Comparison of ENCODE assay signal across 19 cellular contexts in genomic region chr15:65982941-65983340, GRCh38.
DNase-seq lines count a peak whose midpoint lies in the region; ATAC-seq, FAIRE-seq and TF ChIP-seq lines count a peak whose summit lies in the region.
"Had no signal": no experiment of that assay in that cellular context is flagged by ENCODE, and none has a peak within 500 bp of the region (broad histone marks: within the 10 kb centered on the region; RNA-seq: fewer than 3 reads in every experiment).

No MANE protein-coding gene starts in this region.

- ATAC-seq in activated CD8-positive, alpha-beta T cell treated with anti-CD3 and anti-CD28 coated beads for 36 hours, result no peak
- no peak for ATAC-seq in activated CD8-positive, alpha-beta T cell treated with anti-CD3 and anti-CD28 coated beads, Interleukin-2, amount 10 ng/mL, durations not matched to agents 7 days and 5 days
- ATAC-seq in GM19023 (IDR thresholded peaks at IDR 0.05; ENCODE audit: unreplicated experiment) (no peak), HG02588 (IDR thresholded peaks at IDR 0.05; ENCODE audit: unreplicated experiment) (no peak)
- ATAC-seq: body of pancreas, Right ventricle myocardium inferior had no signal

- no peak overlapping the region for H3K4me3 ChIP-seq in endothelial cell of umbilical vein (replicated peaks in 1 of 3; ENCODE audit: insufficient read depth in 1 of 3, low read depth in 1 of 3, low read length in 3 of 3)
- no peak overlapping the region for H3K4me3 ChIP-seq in adrenal gland
- H3K4me3 ChIP-seq: body of pancreas, uterus had no signal

- H3K27me3 ChIP-seq in endothelial cell of umbilical vein (ENCODE audit: control insufficient read depth in 2 of 2, insufficient read depth in 2 of 2, low read length in 2 of 2) (peaks cover 25 to 38% of the 10 kb centered on the region in 2 experiments), adrenal gland (peaks cover 8% of the 10 kb centered on the region)
- H3K27me3 ChIP-seq: body of pancreas had no signal

- no peaks in the 10 kb centered on the region for H3K79me2 ChIP-seq in endothelial cell of umbilical vein (ENCODE audit: control insufficient read depth, insufficient read depth, low read length)

- TF ChIP-seq CTCF in activated CD8-positive, alpha-beta T cell treated with anti-CD3 and anti-CD28 coated beads for 36 hours (IDR thresholded peaks at IDR 0.05), result no peak
- no peak for TF ChIP-seq CTCF in endothelial cell of umbilical vein (IDR thresholded peaks at IDR 0.05; ENCODE audit: extremely low read depth in 1 of 2, insufficient read depth in 1 of 2, low read depth in 1 of 2, low read length in 2 of 2)
- TF ChIP-seq CTCF in adrenal gland (IDR thresholded peaks at IDR 0.05), result no peak

- H3K9me3 Mint-ChIP-seq in activated CD8-positive, alpha-beta T cell treated with anti-CD3 and anti-CD28 coated beads for 36 hours, result no peaks in the 10 kb centered on the region
- H3K9me3 Mint-ChIP-seq in activated CD8-positive, alpha-beta T cell treated with anti-CD3 and anti-CD28 coated beads, Interleukin-2, amount 10 ng/mL, durations not matched to agents 7 days and 5 days (ENCODE audit: insufficient read depth), result no peaks in the 10 kb centered on the region

- no peak for TF ChIP-seq POLR2A in endothelial cell of umbilical vein (IDR thresholded peaks at IDR 0.05; ENCODE audit: low read depth, low read length)
- no peak for TF ChIP-seq POLR2A in adrenal gland (IDR thresholded peaks at IDR 0.05)

- DNase-seq in activated CD8-positive, alpha-beta T cell treated with anti-CD3 and anti-CD28 coated beads for 36 hours, result no peak
- no peak for DNase-seq in activated CD8-positive, alpha-beta T cell treated with anti-CD3 and anti-CD28 coated beads, Interleukin-2, amount 10 ng/mL, durations not matched to agents 7 days and 5 days
- DNase-seq in NCI-H69 (lab: John Stamatoyannopoulos, UW) (peak; percentile 46), endothelial cell of umbilical vein (ENCODE audit: low read depth, low spot score) (no peak), retina (peak; percentile 14), adrenal gland (no peak)
- DNase-seq: activated CD4-positive, alpha-beta T cell treated with anti-CD3 and anti-CD28 coated beads, Interleukin-2, amount 50 U/mL, for 4 hours; activated effector memory CD4-positive, alpha-beta T cell treated with Interleukin-2 at 50 U/mL for 16 hours; body of pancreas; GF-D8; kidney glomerular epithelial cell; NK-92 treated with Interleukin-12 subunit alpha and Interleukin-12 subunit beta, amount 100 ng/mL, for 24 hours; stomach; uterus had no signal

- H4K20me1 ChIP-seq in endothelial cell of umbilical vein (replicated peaks; ENCODE audit: control insufficient read depth, extremely low read depth, insufficient read depth, low read length), result no peaks in the 10 kb centered on the region

- no peaks in the 10 kb centered on the region for H3K4me1 ChIP-seq in endothelial cell of umbilical vein (ENCODE audit: control insufficient read depth, extremely low read depth, insufficient read depth, low read length)
- H3K4me1 ChIP-seq in adrenal gland (replicated peaks in 1 of 2), result no peaks in the 10 kb centered on the region

- POLR2A ChIA-PET in activated CD8-positive, alpha-beta T cell treated with anti-CD3 and anti-CD28 coated beads for 36 hours (lab: Charles Lee), result interaction anchor here (0.9 kb wide), 1 partner anchor 11 kb away, joined by 3 read pairs; no protein-coding TSS in a partner anchor
- POLR2A ChIA-PET in activated CD8-positive, alpha-beta T cell treated with anti-CD3 and anti-CD28 coated beads, Interleukin-2, amount 10 ng/mL, durations not matched to agents 7 days and 5 days (lab: Charles Lee), result no interaction called here
- POLR2A ChIA-PET in endothelial cell of umbilical vein (lab: Charles Lee), result no interaction called here

- H3K27me3 Mint-ChIP-seq in activated CD8-positive, alpha-beta T cell treated with anti-CD3 and anti-CD28 coated beads for 36 hours, result peaks cover 17% of the 10 kb centered on the region
- H3K27me3 Mint-ChIP-seq in activated CD8-positive, alpha-beta T cell treated with anti-CD3 and anti-CD28 coated beads, Interleukin-2, amount 10 ng/mL, durations not matched to agents 7 days and 5 days (ENCODE audit: low read depth), result peaks cover 45% of the 10 kb centered on the region

- peak overlapping the region; percentile 22 for H3K4me3 Mint-ChIP-seq in activated CD8-positive, alpha-beta T cell treated with anti-CD3 and anti-CD28 coated beads for 36 hours
- no peak overlapping the region for H3K4me3 Mint-ChIP-seq in activated CD8-positive, alpha-beta T cell treated with anti-CD3 and anti-CD28 coated beads, Interleukin-2, amount 10 ng/mL, durations not matched to agents 7 days and 5 days

- no peak for FAIRE-seq in endothelial cell of umbilical vein (lab: Jason Lieb, UNC)
- FAIRE-seq: D721Med had no signal

- H2AFZ ChIP-seq in endothelial cell of umbilical vein (ENCODE audit: low read depth, low read length), result no peak overlapping the region

- H3K36me3 ChIP-seq in endothelial cell of umbilical vein (ENCODE audit: control insufficient read depth in 2 of 2, extremely low read depth in 1 of 2, insufficient read depth in 2 of 2, low read length in 2 of 2) (no peaks in the 10 kb centered on the region), adrenal gland (replicated peaks in 1 of 2) (no peaks in the 10 kb centered on the region)
- H3K36me3 ChIP-seq: stomach, uterus had no signal

- intact Hi-C loops in activated CD8-positive, alpha-beta T cell treated with anti-CD3 and anti-CD28 coated beads for 36 hours (cut with micrococcal nuclease), result no loop called here
- intact Hi-C loops in endothelial cell of umbilical vein (cut with micrococcal nuclease) (loop anchor here (10.0 kb wide), 1 partner anchor 512 kb away; the partner anchor contains the start of gene SNAPC5), adrenal gland (cut with DNase I) (loop anchor here in 1 of 2 donors (5.0 to 10.0 kb wide), 2 partner anchors 209 to 302 kb away; no protein-coding TSS in a partner anchor)

- dilution Hi-C loops in endothelial cell of umbilical vein (cut with MboI; ENCODE audit: extremely low pct_ligation_motif_present, low sequenced_read_pairs), result no loop called here

- no TSS peak for BruUV-seq in endothelial cell of umbilical vein (replicated peaks; lab: Mats Ljungman, UMichigan)

- H3K9me1 ChIP-seq in endothelial cell of umbilical vein (replicated peaks; ENCODE audit: control insufficient read depth, extremely low read depth, insufficient read depth, low read length), result no peaks in the 10 kb centered on the region

- H3K27ac Mint-ChIP-seq in activated CD8-positive, alpha-beta T cell treated with anti-CD3 and anti-CD28 coated beads for 36 hours, result no peak overlapping the region
- no peak overlapping the region for H3K27ac Mint-ChIP-seq in activated CD8-positive, alpha-beta T cell treated with anti-CD3 and anti-CD28 coated beads, Interleukin-2, amount 10 ng/mL, durations not matched to agents 7 days and 5 days

- no peaks in the 10 kb centered on the region for H3K36me3 Mint-ChIP-seq in activated CD8-positive, alpha-beta T cell treated with anti-CD3 and anti-CD28 coated beads for 36 hours (ENCODE audit: low read depth)
- H3K36me3 Mint-ChIP-seq in activated CD8-positive, alpha-beta T cell treated with anti-CD3 and anti-CD28 coated beads, Interleukin-2, amount 10 ng/mL, durations not matched to agents 7 days and 5 days (ENCODE audit: low read depth), result no peaks in the 10 kb centered on the region

- no peak overlapping the region for H3K4me2 ChIP-seq in endothelial cell of umbilical vein (ENCODE audit: insufficient read depth, low read length)

- no peak overlapping the region for H3K27ac ChIP-seq in endothelial cell of umbilical vein (ENCODE audit: insufficient read depth, low read depth, low read length)
- H3K27ac ChIP-seq in adrenal gland, result no peak overlapping the region
- H3K27ac ChIP-seq: body of pancreas, HL-60, stomach, uterus had no signal

- WGBS in adrenal gland, 4 donors, result 40 to 58% (median 55%) methylated on average over 5 of the region's 5 CpGs

- H3K9me3 ChIP-seq in endothelial cell of umbilical vein (replicated peaks; ENCODE audit: control insufficient read depth, insufficient read depth, low read length), result no peaks in the 10 kb centered on the region
- no peaks in the 10 kb centered on the region for H3K9me3 ChIP-seq in adrenal gland (replicated peaks in 1 of 3)
- H3K9me3 ChIP-seq: body of pancreas, stomach, uterus had no signal

- CTCF ChIA-PET in activated CD8-positive, alpha-beta T cell treated with anti-CD3 and anti-CD28 coated beads for 36 hours (lab: Charles Lee), result interaction anchor here (0.7 to 2.1 kb wide), 4 partner anchors 33 to 121 kb away, joined by 3 to 8 read pairs (median 5); no protein-coding TSS in a partner anchor
- CTCF ChIA-PET in activated CD8-positive, alpha-beta T cell treated with anti-CD3 and anti-CD28 coated beads, Interleukin-2, amount 10 ng/mL, durations not matched to agents 7 days and 5 days (lab: Charles Lee), result interaction anchor here (0.7 to 1.4 kb wide), 5 partner anchors 9 to 330 kb away, joined by 3 to 4 read pairs (median 3); no protein-coding TSS in a partner anchor
- CTCF ChIA-PET in endothelial cell of umbilical vein (lab: Charles Lee), result interaction anchor here (1.9 kb wide), 1 partner anchor 8 kb away, joined by 4 read pairs; no protein-coding TSS in a partner anchor

- H3K4me1 Mint-ChIP-seq in activated CD8-positive, alpha-beta T cell treated with anti-CD3 and anti-CD28 coated beads for 36 hours (ENCODE audit: low read depth), result peaks cover 5% of the 10 kb centered on the region
- peaks cover 8% of the 10 kb centered on the region for H3K4me1 Mint-ChIP-seq in activated CD8-positive, alpha-beta T cell treated with anti-CD3 and anti-CD28 coated beads, Interleukin-2, amount 10 ng/mL, durations not matched to agents 7 days and 5 days (ENCODE audit: low read depth)

- H3K9ac ChIP-seq in endothelial cell of umbilical vein (replicated peaks; ENCODE audit: extremely low read depth, insufficient read depth, low read length), result no peak overlapping the region

TF ChIP-seq in endothelial cell of umbilical vein, 7 proteins besides CTCF, POLR2A, EP300 and RAD21:
- peak; percentile 42 for TF ChIP-seq EZH2 (IDR thresholded peaks at IDR 0.05; ENCODE audit: borderline replicate concordance, low read depth, low read length, severe bottlenecking)
- TF ChIP-seq JUN (IDR thresholded peaks at IDR 0.05; ENCODE audit: borderline replicate concordance, insufficient read depth, insufficient read length, low read depth), result no peak
- no peak for TF ChIP-seq GATA2 (IDR thresholded peaks at IDR 0.05; ENCODE audit: insufficient read depth, insufficient read length, low read depth, low read length)
- TF ChIP-seq MYC (IDR thresholded peaks at IDR 0.05; ENCODE audit: low read depth, low read length), result no peak

Comparison
In these comparisons a context has a peak if more than half of its experiments do, and no peak if none do; other contexts are left out.
1. DNase-seq: peak in NCI-H69 (single experiment) and retina (single experiment); none in activated CD8-positive, alpha-beta T cell treated with anti-CD3 and anti-CD28 coated beads for 36 hours (single experiment), activated CD8-positive, alpha-beta T cell treated with anti-CD3 and anti-CD28 coated beads, Interleukin-2, amount 10 ng/mL, durations not matched to agents 7 days and 5 days (single experiment), endothelial cell of umbilical vein (single experiment) and adrenal gland (0 of 7).